ENCODE assay signal across 24 cellular contexts in genomic region chr10:1406976-1407945, GRCh38.
"Had no signal": no experiment of that assay in that cellular context is flagged by ENCODE, and none has a peak within 500 bp of the region (broad histone marks: within the 10 kb centered on the region; RNA-seq: fewer than 3 reads in every experiment).

No MANE protein-coding gene starts in this region.

- H3K36me3 ChIP-seq: left lung, neutrophil, right lobe of liver, suprapubic skin, tibial nerve had no signal

- DNase-seq: activated CD4-positive, alpha-beta T cell treated with anti-CD3 and anti-CD28 coated beads, Interleukin-2, amount 10 ng/mL, durations not matched to agents 7 days and 5 days; activated CD8-positive, alpha-beta memory T cell treated with anti-CD3 and anti-CD28 coated beads, Interleukin-2, amount 50 U/mL, for 4 hours; activated naive CD4-positive, alpha-beta T cell treated with anti-CD3 and anti-CD28 coated beads for 36 hours; activated naive CD8-positive, alpha-beta T cell treated with anti-CD3 and anti-CD28 coated beads, Interleukin-2, amount 10 ng/mL, durations not matched to agents 7 days and 5 days; activated T-cell treated with anti-CD3 and anti-CD28 coated beads, Interleukin-2, amount 50 U/mL, for 4 hours; amniotic stem cell; cortex of kidney; effector CD4-positive, alpha-beta T cell; erythroblast; foreskin keratinocyte; kidney; left lung; mammary epithelial cell; midbrain; stimulated activated CD4-positive, alpha-beta T cell treated with anti-CD3 and anti-CD28 coated beads, Interleukin-2, amount 100 ng/mL, for 24 hours; stimulated activated naive CD8-positive, alpha-beta T cell treated with anti-CD3 and anti-CD28 coated beads, Interleukin-15, amount 100 ng/mL, for 72 hours had no signal

- H3K27ac ChIP-seq: foreskin keratinocyte, left lung, neutrophil, parathyroid adenoma, right lobe of liver, skin epidermis, suprapubic skin, tibial nerve had no signal

- H3K4me3 ChIP-seq: left lung, right lobe of liver, skin epidermis, suprapubic skin, tibial nerve had no signal

- H3K27me3 ChIP-seq: foreskin keratinocyte, right lobe of liver, tibial nerve had no signal

- ATAC-seq: activated T-cell treated with anti-CD3 and anti-CD28 coated beads, Interleukin-2, amount 50 U/mL, for 4 hours; foreskin keratinocyte; left lung; natural killer cell treated with Interleukin-12 subunit alpha and Interleukin-12 subunit beta and Interleukin-15 and Interleukin-18, amount 100 ng/mL, for 72 hours; right lobe of liver; stimulated activated effector memory CD8-positive, alpha-beta T cell treated with anti-CD3 and anti-CD28 coated beads, Interleukin-12 subunit alpha, Interleukin-12 subunit beta, amount 100 ng/mL, for 72 hours; stimulated activated naive CD8-positive, alpha-beta T cell treated with anti-CD3 and anti-CD28 coated beads, Interleukin-15, amount 100 ng/mL, for 72 hours had no signal

- H3K4me1 ChIP-seq: foreskin keratinocyte, left lung, parathyroid adenoma, right lobe of liver, suprapubic skin, tibial nerve had no signal

- H3K9me3 ChIP-seq: left lung, neutrophil, right lobe of liver, suprapubic skin, tibial nerve had no signal
